Comparison of ENCODE assay signal across 32 cellular contexts in genomic region chr3:44132061-44132460, GRCh38.
"Had no signal": no experiment of that assay in that cellular context is flagged by ENCODE, and none has a peak within 500 bp of the region (broad histone marks: within the 10 kb centered on the region; RNA-seq: fewer than 3 reads in every experiment).

No MANE protein-coding gene starts in this region.

- H3K4me3 Mint-ChIP-seq: activated CD4-positive, alpha-beta T cell treated with anti-CD3 and anti-CD28 coated beads for 36 hours; activated CD8-positive, alpha-beta memory T cell treated with anti-CD3 and anti-CD28 coated beads, Interleukin-2, amount 10 ng/mL, durations not matched to agents 7 days and 5 days; activated CD8-positive, alpha-beta T cell treated with anti-CD3 and anti-CD28 coated beads, Interleukin-2, amount 10 ng/mL, durations not matched to agents 7 days and 5 days; activated naive CD8-positive, alpha-beta T cell; activated T-cell treated with anti-CD3 and anti-CD28 coated beads, Interleukin-2, amount 50 U/mL, for 72 hours; memory B cell; naive thymus-derived CD4-positive, alpha-beta T cell; neural crest cell; stimulated activated memory B cell treated with anti-CD40 and anti-IgM and Interleukin-4, amounts not matched to agents 10 μg/mL and 1 μg/mL and 100 μg/mL, for 72 hours; stimulated activated naive CD8-positive, alpha-beta T cell treated with anti-CD3 and anti-CD28 coated beads, Interleukin-15, amount 100 ng/mL, for 72 hours; T-helper 2 cell treated with Interferon-gamma antibody and Interleukin-4, amounts not matched to agents 5 μg/mL and 100 μg/mL, for 36 hours; type B pancreatic cell had no signal

- H3K27ac Mint-ChIP-seq: activated CD4-positive, alpha-beta T cell treated with anti-CD3 and anti-CD28 coated beads for 36 hours; activated CD8-positive, alpha-beta memory T cell treated with anti-CD3 and anti-CD28 coated beads, Interleukin-2, amount 10 ng/mL, durations not matched to agents 7 days and 5 days; activated CD8-positive, alpha-beta T cell treated with anti-CD3 and anti-CD28 coated beads, Interleukin-2, amount 10 ng/mL, durations not matched to agents 7 days and 5 days; activated naive CD8-positive, alpha-beta T cell; activated T-cell treated with anti-CD3 and anti-CD28 coated beads, Interleukin-2, amount 50 U/mL, for 72 hours; memory B cell; naive thymus-derived CD4-positive, alpha-beta T cell; stimulated activated memory B cell treated with anti-CD40 and anti-IgM and Interleukin-4, amounts not matched to agents 10 μg/mL and 1 μg/mL and 100 μg/mL, for 72 hours; stimulated activated naive CD8-positive, alpha-beta T cell treated with anti-CD3 and anti-CD28 coated beads, Interleukin-15, amount 100 ng/mL, for 72 hours; T-helper 2 cell treated with Interferon-gamma antibody and Interleukin-4, amounts not matched to agents 5 μg/mL and 100 μg/mL, for 36 hours; type B pancreatic cell had no signal

- ATAC-seq: activated CD4-positive, alpha-beta T cell treated with anti-CD3 and anti-CD28 coated beads for 36 hours; activated CD8-positive, alpha-beta memory T cell treated with anti-CD3 and anti-CD28 coated beads, Interleukin-2, amount 10 ng/mL, durations not matched to agents 7 days and 5 days; activated CD8-positive, alpha-beta T cell treated with anti-CD3 and anti-CD28 coated beads, Interleukin-2, amount 10 ng/mL, durations not matched to agents 7 days and 5 days; activated T-cell treated with anti-CD3 and anti-CD28 coated beads, Interleukin-2, amount 50 U/mL, for 72 hours; left colon; naive thymus-derived CD4-positive, alpha-beta T cell; pancreas; psoas muscle; stimulated activated memory B cell treated with anti-CD40 and anti-IgM and Interleukin-4, amounts not matched to agents 10 μg/mL and 1 μg/mL and 100 μg/mL, for 72 hours; stimulated activated naive CD8-positive, alpha-beta T cell treated with anti-CD3 and anti-CD28 coated beads, Interleukin-15, amount 100 ng/mL, for 72 hours had no signal

- H3K4me3 ChIP-seq: cardiac muscle cell, colonic mucosa, pancreas, psoas muscle, sigmoid colon, uterus had no signal

- H3K4me1 Mint-ChIP-seq: memory B cell had no signal

- DNase-seq: activated CD4-positive, alpha-beta T cell treated with anti-CD3 and anti-CD28 coated beads for 36 hours; activated CD4-positive, CD25-positive, alpha-beta regulatory T cell; activated CD8-positive, alpha-beta memory T cell treated with anti-CD3 and anti-CD28 coated beads, Interleukin-2, amount 10 ng/mL, durations not matched to agents 7 days and 5 days; activated CD8-positive, alpha-beta T cell treated with anti-CD3 and anti-CD28 coated beads, Interleukin-2, amount 10 ng/mL, durations not matched to agents 7 days and 5 days; activated effector memory CD4-positive, alpha-beta T cell treated with Interleukin-2 at 50 U/mL for 16 hours; activated naive CD4-positive, alpha-beta T cell treated with Interleukin-2 at 50 U/mL for 16 hours; activated T-cell treated with anti-CD3 and anti-CD28 coated beads, Interleukin-2, amount 50 U/mL, for 72 hours; anterior cingulate cortex; cerebellar nuclear complex; colonic mucosa; effector memory CD4-positive, alpha-beta T cell; kidney; left colon; midbrain; naive thymus-derived CD4-positive, alpha-beta T cell; nucleus accumbens; pancreas; psoas muscle; sigmoid colon; small intestine; stimulated activated CD4-positive, alpha-beta T cell treated with anti-CD3 and anti-CD28 coated beads, Interleukin-4, amount 100 ng/mL, for 4 hours; stimulated activated CD8-positive, alpha-beta memory T cell treated with anti-CD3 and anti-CD28 coated beads, Interleukin-4, amount 100 ng/mL, for 48 hours; stimulated activated naive CD8-positive, alpha-beta T cell treated with anti-CD3 and anti-CD28 coated beads, Interleukin-15, amount 100 ng/mL, for 72 hours; substantia nigra; uterus had no signal

- H3K36me3 Mint-ChIP-seq: activated CD8-positive, alpha-beta memory T cell treated with anti-CD3 and anti-CD28 coated beads, Interleukin-2, amount 10 ng/mL, durations not matched to agents 7 days and 5 days; memory B cell; naive thymus-derived CD4-positive, alpha-beta T cell; stimulated activated memory B cell treated with anti-CD40 and anti-IgM and Interleukin-4, amounts not matched to agents 10 μg/mL and 1 μg/mL and 100 μg/mL, for 72 hours; type B pancreatic cell had no signal

- H3K9me3 Mint-ChIP-seq: activated T-cell treated with anti-CD3 and anti-CD28 coated beads, Interleukin-2, amount 50 U/mL, for 72 hours; memory B cell; neural crest cell; stimulated activated memory B cell treated with anti-CD40 and anti-IgM and Interleukin-4, amounts not matched to agents 10 μg/mL and 1 μg/mL and 100 μg/mL, for 72 hours; stimulated activated naive CD8-positive, alpha-beta T cell treated with anti-CD3 and anti-CD28 coated beads, Interleukin-15, amount 100 ng/mL, for 72 hours; T-helper 2 cell treated with Interferon-gamma antibody and Interleukin-4, amounts not matched to agents 5 μg/mL and 100 μg/mL, for 36 hours; type B pancreatic cell had no signal
